ENCODE assay signal across 8 cellular contexts in genomic region chr3:193971268-193971751, GRCh38.
DNase-seq lines count a peak whose midpoint lies in the region; ATAC-seq and TF ChIP-seq lines count a peak whose summit lies in the region.

No MANE protein-coding gene starts in this region.

- no peak for DNase-seq in activated T-helper 1 cell treated with anti-CD3 and anti-CD28 coated beads, Interleukin-12 subunit alpha, Interleukin-12 subunit beta, Interleukin-2, Interleukin-4 antibody, amounts not matched to agents 30 ng/mL and 10 ng/mL and 1 ng/mL, durations not matched to agents 14 hours and 24 hours and 36 hours (ENCODE audit: low spot score)
- DNase-seq in omental fat pad (ENCODE audit: low spot score) (no peak), testis (no peak), NCI-H128 (lab: John Stamatoyannopoulos, UW; ENCODE audit: unreplicated experiment) (no peak), putamen (ENCODE audit: low spot score) (no peak), HFFc6 (no peak)

- peaks cover 4% of the 10 kb centered on the region for H3K36me3 Mint-ChIP-seq in activated T-helper 1 cell treated with anti-CD3 and anti-CD28 coated beads, Interleukin-12 subunit alpha, Interleukin-12 subunit beta, Interleukin-2, Interleukin-4 antibody, amounts not matched to agents 30 ng/mL and 10 ng/mL and 1 ng/mL, durations not matched to agents 14 hours and 24 hours and 36 hours (ENCODE audit: low read depth)
- H3K36me3 Mint-ChIP-seq in HFFc6 (ENCODE audit: low read depth) = no peaks in the 10 kb centered on the region

- H3K27ac Mint-ChIP-seq in activated T-helper 1 cell treated with anti-CD3 and anti-CD28 coated beads, Interleukin-12 subunit alpha, Interleukin-12 subunit beta, Interleukin-2, Interleukin-4 antibody, amounts not matched to agents 30 ng/mL and 10 ng/mL and 1 ng/mL, durations not matched to agents 14 hours and 24 hours and 36 hours = peak overlapping the region; percentile 81
- H3K27ac Mint-ChIP-seq in HFFc6 = no peak overlapping the region

- ATAC-seq in GM18858 (IDR thresholded peaks at IDR 0.05; ENCODE audit: unreplicated experiment) (peak; percentile 60), HG03025 (IDR thresholded peaks at IDR 0.05; ENCODE audit: low FRiP score, unreplicated experiment) (peak; percentile 67), omental fat pad (ENCODE audit: low FRiP score) (peak; percentile 51)

- no peaks in the 10 kb centered on the region for H3K36me3 ChIP-seq in testis (ENCODE audit: low read depth, missing control alignments)

- H3K27ac ChIP-seq in testis = no peak overlapping the region

- peaks cover 59% of the 10 kb centered on the region for H3K27me3 Mint-ChIP-seq in activated T-helper 1 cell treated with anti-CD3 and anti-CD28 coated beads, Interleukin-12 subunit alpha, Interleukin-12 subunit beta, Interleukin-2, Interleukin-4 antibody, amounts not matched to agents 30 ng/mL and 10 ng/mL and 1 ng/mL, durations not matched to agents 14 hours and 24 hours and 36 hours (ENCODE audit: insufficient read depth)
- peaks cover 31% of the 10 kb centered on the region for H3K27me3 Mint-ChIP-seq in HFFc6 (ENCODE audit: insufficient read depth)

- H3K4me3 ChIP-seq in testis = no peak overlapping the region

- H3K9me3 ChIP-seq in testis = no peaks in the 10 kb centered on the region

- no peaks in the 10 kb centered on the region for H3K9me3 Mint-ChIP-seq in activated T-helper 1 cell treated with anti-CD3 and anti-CD28 coated beads, Interleukin-12 subunit alpha, Interleukin-12 subunit beta, Interleukin-2, Interleukin-4 antibody, amounts not matched to agents 30 ng/mL and 10 ng/mL and 1 ng/mL, durations not matched to agents 14 hours and 24 hours and 36 hours
- H3K9me3 Mint-ChIP-seq in HFFc6 = no peaks in the 10 kb centered on the region

- H3K4me1 Mint-ChIP-seq in activated T-helper 1 cell treated with anti-CD3 and anti-CD28 coated beads, Interleukin-12 subunit alpha, Interleukin-12 subunit beta, Interleukin-2, Interleukin-4 antibody, amounts not matched to agents 30 ng/mL and 10 ng/mL and 1 ng/mL, durations not matched to agents 14 hours and 24 hours and 36 hours (ENCODE audit: low read depth) = peaks cover 43% of the 10 kb centered on the region
- peaks cover 13% of the 10 kb centered on the region for H3K4me1 Mint-ChIP-seq in HFFc6 (ENCODE audit: low read depth)

- no peaks in the 10 kb centered on the region for H3K27me3 ChIP-seq in testis

- intact Hi-C loops in activated T-helper 1 cell treated with anti-CD3 and anti-CD28 coated beads, Interleukin-12 subunit alpha, Interleukin-12 subunit beta, Interleukin-2, Interleukin-4 antibody, amounts not matched to agents 30 ng/mL and 10 ng/mL and 1 ng/mL, durations not matched to agents 14 hours and 24 hours and 36 hours (cut with micrococcal nuclease) = loop anchor here (1.0 to 2.0 kb wide), 2 partner anchors 8 to 549 kb away; no protein-coding TSS in a partner anchor
- intact Hi-C loops in testis (cut with DNase I; ENCODE audit: low total_unique reads) = no loop called here

- peak overlapping the region; percentile 31 for H3K4me3 Mint-ChIP-seq in activated T-helper 1 cell treated with anti-CD3 and anti-CD28 coated beads, Interleukin-12 subunit alpha, Interleukin-12 subunit beta, Interleukin-2, Interleukin-4 antibody, amounts not matched to agents 30 ng/mL and 10 ng/mL and 1 ng/mL, durations not matched to agents 14 hours and 24 hours and 36 hours
- no peak overlapping the region for H3K4me3 Mint-ChIP-seq in HFFc6

- no peak for TF ChIP-seq POLR2A in testis (IDR thresholded peaks at IDR 0.05)

- TF ChIP-seq CTCF in omental fat pad (IDR thresholded peaks at IDR 0.05) (no peak), testis (IDR thresholded peaks at IDR 0.05) (no peak), HFFc6 (IDR thresholded peaks at IDR 0.05) (no peak)

- H3K4me1 ChIP-seq in testis = no peaks in the 10 kb centered on the region

- WGBS in testis, 2 donors = 79 to 88% methylated on average over 8 of the region's 8 CpGs
